Comparison of ENCODE assay signal across 30 cellular contexts in the genomic region with DNA sequence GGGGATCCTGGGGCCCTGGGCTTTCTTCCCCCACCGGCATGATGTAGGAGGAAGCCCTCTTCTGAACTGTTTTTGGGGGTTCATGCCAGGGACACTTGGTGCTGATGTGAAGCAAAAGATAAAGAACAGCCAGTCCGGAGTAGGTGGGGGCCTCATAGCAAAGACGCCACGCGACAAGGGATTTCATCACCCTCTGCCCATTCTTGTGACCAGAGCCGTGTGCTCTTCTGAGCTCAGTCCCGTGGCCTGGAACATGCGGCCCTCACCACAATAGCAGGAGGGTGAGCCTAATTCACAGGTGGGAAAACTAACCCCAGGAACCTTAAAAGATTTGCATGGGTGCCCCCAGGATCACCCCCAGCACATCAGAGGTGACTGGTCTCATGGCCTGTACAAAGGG.
"Had no signal": no experiment of that assay in that cellular context is flagged by ENCODE, and none has a peak within 500 bp of the region (broad histone marks: within the 10 kb centered on the region; RNA-seq: fewer than 3 reads in every experiment).

No MANE protein-coding gene starts in this region.

- H3K36me3 ChIP-seq: ovary, spleen, suprapubic skin, tibial artery, transverse colon, vagina had no signal

- H3K27me3 ChIP-seq: ovary, spleen, suprapubic skin, testis, tibial artery, transverse colon, vagina had no signal

- H3K27ac Mint-ChIP-seq: natural killer cell; nephron; progenitor cell of endocrine pancreas; stimulated activated memory B cell treated with anti-CD40 and anti-IgM and Interleukin-4, amounts not matched to agents 10 μg/mL and 1 μg/mL and 100 μg/mL, for 72 hours; type B pancreatic cell had no signal

- H3K9me3 Mint-ChIP-seq: naive thymus-derived CD4-positive, alpha-beta T cell; natural killer cell; nephron; stimulated activated memory B cell treated with anti-CD40 and anti-IgM and Interleukin-4, amounts not matched to agents 10 μg/mL and 1 μg/mL and 100 μg/mL, for 72 hours; stimulated activated naive CD8-positive, alpha-beta T cell treated with anti-CD3 and anti-CD28 coated beads, Interleukin-15, amount 100 ng/mL, for 72 hours; type B pancreatic cell had no signal

- H3K9ac ChIP-seq: parathyroid adenoma had no signal

- H3K4me1 Mint-ChIP-seq: naive thymus-derived CD4-positive, alpha-beta T cell; natural killer cell; stimulated activated memory B cell treated with anti-CD40 and anti-IgM and Interleukin-4, amounts not matched to agents 10 μg/mL and 1 μg/mL and 100 μg/mL, for 72 hours; stimulated activated naive CD8-positive, alpha-beta T cell treated with anti-CD3 and anti-CD28 coated beads, Interleukin-15, amount 100 ng/mL, for 72 hours had no signal

- H3K27ac ChIP-seq: ovary, parathyroid adenoma, psoas muscle, skin epidermis, spleen, suprapubic skin, testis, tibial artery, transverse colon, vagina had no signal

- H3K9me3 ChIP-seq: ovary, psoas muscle, spleen, suprapubic skin, testis, tibial artery, transverse colon, vagina had no signal

- H3K4me3 Mint-ChIP-seq: naive thymus-derived CD4-positive, alpha-beta T cell; natural killer cell; nephron; stimulated activated memory B cell treated with anti-CD40 and anti-IgM and Interleukin-4, amounts not matched to agents 10 μg/mL and 1 μg/mL and 100 μg/mL, for 72 hours; stimulated activated naive CD8-positive, alpha-beta T cell treated with anti-CD3 and anti-CD28 coated beads, Interleukin-15, amount 100 ng/mL, for 72 hours; type B pancreatic cell had no signal

- FAIRE-seq: urothelium cell line had no signal

- H3K36me3 Mint-ChIP-seq: naive thymus-derived CD4-positive, alpha-beta T cell; natural killer cell; stimulated activated memory B cell treated with anti-CD40 and anti-IgM and Interleukin-4, amounts not matched to agents 10 μg/mL and 1 μg/mL and 100 μg/mL, for 72 hours; type B pancreatic cell had no signal

- H2AFZ ChIP-seq: parathyroid adenoma had no signal

- H3K4me3 ChIP-seq: ovary, psoas muscle, skin epidermis, smooth muscle cell, spleen, suprapubic skin, testis, tibial artery, transverse colon, vagina had no signal

- H3K79me2 ChIP-seq: parathyroid adenoma had no signal

- H3K27me3 Mint-ChIP-seq: naive thymus-derived CD4-positive, alpha-beta T cell; progenitor cell of endocrine pancreas; stimulated activated memory B cell treated with anti-CD40 and anti-IgM and Interleukin-4, amounts not matched to agents 10 μg/mL and 1 μg/mL and 100 μg/mL, for 72 hours; stimulated activated naive CD8-positive, alpha-beta T cell treated with anti-CD3 and anti-CD28 coated beads, Interleukin-15, amount 100 ng/mL, for 72 hours; type B pancreatic cell had no signal

- H3K4me2 ChIP-seq: smooth muscle cell had no signal

- DNase-seq: naive thymus-derived CD4-positive, alpha-beta T cell; natural killer cell; occipital lobe; ovary; psoas muscle; right cardiac atrium; spleen; stimulated activated CD4-positive, alpha-beta T cell treated with anti-CD3 and anti-CD28 coated beads, Interleukin-12 subunit alpha, Interleukin-12 subunit beta, amount 100 ng/mL, for 4 hours; stimulated activated CD4-positive, alpha-beta T cell treated with anti-CD3 and anti-CD28 coated beads, Interleukin-1b, Interleukin-23, amount 100 ng/mL, for 48 hours; stimulated activated CD4-positive, alpha-beta T cell treated with anti-CD3 and anti-CD28 coated beads, Interleukin-4, amount 100 ng/mL, for 1 hour; stimulated activated CD4-positive, alpha-beta T cell treated with anti-CD3 and anti-CD28 coated beads, Interleukin-4, amount 100 ng/mL, for 4 hours; stimulated activated CD8-positive, alpha-beta memory T cell treated with anti-CD3 and anti-CD28 coated beads, Interleukin-4, amount 100 ng/mL, for 48 hours; stimulated activated naive CD4-positive, alpha-beta T cell; stimulated activated naive CD8-positive, alpha-beta T cell treated with anti-CD3 and anti-CD28 coated beads, Interleukin-15, amount 100 ng/mL, for 72 hours; stimulated activated naive CD8-positive, alpha-beta T cell treated with anti-CD3 and anti-CD28 coated beads, Interleukin-15, Interleukin-2, amounts not matched to agents 100 U/mL and 50 U/mL, for 24 hours; substantia nigra; testis; tibial artery; transverse colon had no signal

- ATAC-seq: naive thymus-derived CD4-positive, alpha-beta T cell; natural killer cell; psoas muscle; right cardiac atrium; sciatic nerve; stimulated activated memory B cell treated with anti-CD40 and anti-IgM and Interleukin-4, amounts not matched to agents 10 μg/mL and 1 μg/mL and 100 μg/mL, for 72 hours; stimulated activated naive CD8-positive, alpha-beta T cell treated with anti-CD3 and anti-CD28 coated beads, Interleukin-15, amount 100 ng/mL, for 72 hours; stimulated activated naive CD8-positive, alpha-beta T cell treated with anti-CD3 and anti-CD28 coated beads, Interleukin-15, Interleukin-2, amounts not matched to agents 100 U/mL and 50 U/mL, for 24 hours had no signal

- H3K4me1 ChIP-seq: parathyroid adenoma, spleen, suprapubic skin, testis, tibial artery, transverse colon, vagina had no signal
